Comparison of ENCODE assay signal across 7 cellular contexts in the genomic region with DNA sequence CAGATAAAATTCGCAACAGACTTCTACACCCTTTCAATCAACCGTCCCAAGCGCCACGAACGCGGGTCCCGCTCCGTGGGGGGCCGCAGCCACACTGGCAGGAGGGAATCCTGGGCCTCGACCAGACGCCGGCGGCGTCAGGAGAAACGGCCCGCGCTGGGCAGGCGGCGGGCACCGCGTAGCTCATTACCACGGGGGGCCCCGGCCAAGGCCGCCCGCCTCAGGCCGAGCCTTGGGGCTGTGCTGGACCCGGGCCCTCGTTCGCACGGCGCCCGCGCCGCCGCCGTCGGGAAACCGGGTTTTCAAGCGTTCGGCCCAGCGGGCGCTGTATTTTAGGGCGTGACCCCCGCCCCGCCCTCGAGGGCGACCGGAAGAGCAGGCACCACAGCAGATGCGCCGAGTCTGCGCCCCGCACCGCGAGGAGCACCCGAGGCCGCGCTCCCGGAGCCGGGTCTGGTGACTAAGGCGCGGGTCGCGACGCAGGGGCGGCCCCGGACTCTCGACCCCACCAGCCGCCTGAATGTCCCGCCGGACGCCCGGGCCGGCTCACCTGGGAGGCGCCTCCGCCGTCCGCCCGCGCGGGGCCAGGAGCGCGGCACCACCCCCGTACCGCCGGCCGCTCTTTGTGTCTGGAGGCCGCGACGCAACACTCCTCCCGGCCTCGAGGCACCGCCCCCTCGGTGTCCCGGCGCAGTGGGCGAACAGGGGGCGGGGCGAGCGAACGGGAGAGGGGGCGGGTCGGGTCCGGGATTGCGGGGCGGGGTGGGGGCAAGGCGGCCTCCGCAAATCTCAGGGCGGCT. TPM values are rescaled to one million over a fixed set of nuclear protein-coding genes. Genes with fewer than 3 reads are reported as not detected.
DNase-seq lines count a peak whose midpoint lies in the region; ATAC-seq, FAIRE-seq and TF ChIP-seq lines count a peak whose summit lies in the region.

Gene NINL, minus strand, starts transcription at position 627 of the 800 bp plus-strand sequence. CDS start 58,944 bp downstream, outside the sequence.

- H3K27ac ChIP-seq in GM12878 (ENCODE audit: control insufficient read depth, insufficient read depth) (no peak within 1 kb of the TSS), iPS DF 6.9 (ENCODE audit: low read length) (no peak within 1 kb of the TSS)

- H3K36me3 ChIP-seq in GM12878 (ENCODE audit: control insufficient read depth in 2 of 2, insufficient read depth in 2 of 2, low read length in 1 of 2) (no peaks in the 10 kb centered on the region), iPS DF 6.9 (ENCODE audit: control insufficient read depth, insufficient read depth, low read length) (no peaks in the 10 kb centered on the region)

- CTCF ChIA-PET in GM12878 (lab: Yijun Ruan, JAX) = no interaction called here

- H3K27me3 ChIP-seq in GM12878 (replicated peaks in 1 of 2; ENCODE audit: control insufficient read depth in 2 of 2, insufficient read depth in 2 of 2, low read length in 1 of 2) (no peaks in the 10 kb centered on the region; a peak in 1 of 4 replicates), iPS DF 6.9 (ENCODE audit: control insufficient read depth, insufficient read depth, low read length) (no peaks in the 10 kb centered on the region)

- TF ChIP-seq CTCF in GM12878 (IDR thresholded peaks at IDR 0.05 in 2 of 3, conservative IDR thresholded peaks at IDR 0.05 in 1 of 3; ENCODE audit: control insufficient read depth in 2 of 3, extremely low read depth in 1 of 3, insufficient read depth in 1 of 3, low read depth in 3 of 3, low read length in 3 of 3) = no peak

- peak; percentile 30; the same call in 1 of the 2 replicates for TF ChIP-seq POLR2A in GM12878 (IDR thresholded peaks at IDR 0.05; ENCODE audit: low read depth, low read length)

- 13% methylated on average over 57 of the region's 108 CpGs for WGBS in GM12878 (ENCODE audit: insufficient coverage, insufficient replicate concordance, low lambda C conversion rate, missing lambda C conversion rate)
- no CpG with 5 or more reads among the region's 108 CpGs for WGBS in iPS DF 6.9 (ENCODE audit: insufficient coverage, insufficient read length)

- TF ChIP-seq RAD21 in GM12878 (IDR thresholded peaks at IDR 0.05; ENCODE audit: insufficient read depth, low read depth, low read length) = no peak

- POLR2A ChIA-PET in GM12878 (lab: Charles Lee) = no interaction called here

- H3K79me2 ChIP-seq in GM12878 (ENCODE audit: control insufficient read depth, insufficient read depth, low read length) = no peaks in the 10 kb centered on the region

- ATAC-seq in GM18502 (IDR thresholded peaks at IDR 0.05; ENCODE audit: poor library complexity, unreplicated experiment) = peak; percentile 73
- peak; percentile 70 for ATAC-seq in HG03460 (IDR thresholded peaks at IDR 0.05; ENCODE audit: unreplicated experiment)
- no peak for ATAC-seq in GM12878
- ATAC-seq in sciatic nerve = peak; percentile 89

- intact Hi-C loops in GM12878 (cut with micrococcal nuclease; ENCODE audit: unreplicated experiment) = no loop called here
- intact Hi-C loops in sciatic nerve (cut with DNase I) = no loop called here

- BruUV-seq in GM12878 (replicated peaks; lab: Mats Ljungman, UMichigan) = no TSS peak

- in situ Hi-C loops in GM12878 (cut with MboI) = no loop called here

- no peak within 1 kb of the TSS for H2AFZ ChIP-seq in GM12878 (ENCODE audit: control insufficient read depth, low read depth, low read length)

- H3K9me3 ChIP-seq in GM12878 (replicated peaks; ENCODE audit: control insufficient read depth, insufficient read depth, low read length) (no peaks in the 10 kb centered on the region; the same call in 2 of the 3 replicates), iPS DF 6.9 (ENCODE audit: control insufficient read depth, insufficient read depth, low read length) (no peaks in the 10 kb centered on the region)

- H4K20me1 ChIP-seq in GM12878 (ENCODE audit: control insufficient read depth, insufficient read depth) = no peaks in the 10 kb centered on the region

- RAD21 ChIA-PET in GM12878 (lab: Charles Lee; ENCODE audit: unreplicated experiment) = no interaction called here

- no peaks in the 10 kb centered on the region for H3K4me1 ChIP-seq in GM12878 (ENCODE audit: control insufficient read depth, insufficient read depth, low read length)
- no peaks in the 10 kb centered on the region for H3K4me1 ChIP-seq in iPS DF 6.9 (ENCODE audit: control insufficient read depth, insufficient read depth, low read length)

- DNase-seq in SW480 (ENCODE audit: low spot score) (peak; percentile 64), GM12878 (ENCODE audit: low read depth, low spot score) (no peak), iPS DF 6.9 (ENCODE audit: low read depth, low spot score) (no peak), sciatic nerve (ENCODE audit: low spot score) (peak; percentile 78), NCI-H446 treated with DMSO at 0.1 percent for 48 hours (lab: John Stamatoyannopoulos, UW) (no peak)

- 0 out of 2 replicates have a peak within 1 kb of the TSS, but pooled peaks have one; percentile 25 for H3K4me2 ChIP-seq in GM12878 (ENCODE audit: control insufficient read depth, insufficient read depth)

- SMC1A ChIA-PET in GM12878 (lab: Charles Lee; ENCODE audit: uncharacterized antibody, unreplicated experiment) = no interaction called here

- H3K9ac ChIP-seq in GM12878 (ENCODE audit: control insufficient read depth, insufficient read depth, low read length) = no peak within 1 kb of the TSS

- no peak within 1 kb of the TSS for H3K4me3 ChIP-seq in GM12878
- peak within 1 kb of the TSS; percentile 78 for H3K4me3 ChIP-seq in iPS DF 6.9 (ENCODE audit: low read length)

- FAIRE-seq in GM12878 (lab: Jason Lieb, UNC) = no peak

- no peak for TF ChIP-seq EP300 in GM12878 (IDR thresholded peaks at IDR 0.05; ENCODE audit: borderline replicate concordance in 1 of 2, control insufficient read depth in 1 of 2, low read depth in 2 of 2, low read length in 2 of 2)

TF ChIP-seq in GM12878, 131 proteins besides CTCF, POLR2A, EP300 and RAD21 (continues in another document):
- TF ChIP-seq, protein P1, sequence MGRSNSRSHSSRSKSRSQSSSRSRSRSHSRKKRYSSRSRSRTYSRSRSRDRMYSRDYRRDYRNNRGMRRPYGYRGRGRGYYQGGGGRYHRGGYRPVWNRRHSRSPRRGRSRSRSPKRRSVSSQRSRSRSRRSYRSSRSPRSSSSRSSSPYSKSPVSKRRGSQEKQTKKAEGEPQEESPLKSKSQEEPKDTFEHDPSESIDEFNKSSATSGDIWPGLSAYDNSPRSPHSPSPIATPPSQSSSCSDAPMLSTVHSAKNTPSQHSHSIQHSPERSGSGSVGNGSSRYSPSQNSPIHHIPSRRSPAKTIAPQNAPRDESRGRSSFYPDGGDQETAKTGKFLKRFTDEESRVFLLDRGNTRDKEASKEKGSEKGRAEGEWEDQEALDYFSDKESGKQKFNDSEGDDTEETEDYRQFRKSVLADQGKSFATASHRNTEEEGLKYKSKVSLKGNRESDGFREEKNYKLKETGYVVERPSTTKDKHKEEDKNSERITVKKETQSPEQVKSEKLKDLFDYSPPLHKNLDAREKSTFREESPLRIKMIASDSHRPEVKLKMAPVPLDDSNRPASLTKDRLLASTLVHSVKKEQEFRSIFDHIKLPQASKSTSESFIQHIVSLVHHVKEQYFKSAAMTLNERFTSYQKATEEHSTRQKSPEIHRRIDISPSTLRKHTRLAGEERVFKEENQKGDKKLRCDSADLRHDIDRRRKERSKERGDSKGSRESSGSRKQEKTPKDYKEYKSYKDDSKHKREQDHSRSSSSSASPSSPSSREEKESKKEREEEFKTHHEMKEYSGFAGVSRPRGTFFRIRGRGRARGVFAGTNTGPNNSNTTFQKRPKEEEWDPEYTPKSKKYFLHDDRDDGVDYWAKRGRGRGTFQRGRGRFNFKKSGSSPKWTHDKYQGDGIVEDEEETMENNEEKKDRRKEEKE (IDR thresholded peaks at IDR 0.05) = no peak
- TF ChIP-seq ATF2 (IDR thresholded peaks at IDR 0.05; ENCODE audit: low read length) (no peak), CHD2 (IDR thresholded peaks at IDR 0.05; ENCODE audit: borderline replicate concordance, low read depth, low read length) (no peak), CHD4 (IDR thresholded peaks at IDR 0.05) (no peak), SP1 (IDR thresholded peaks at IDR 0.05; ENCODE audit: low read depth, low read length) (no peak), MEF2B (IDR thresholded peaks at IDR 0.05; ENCODE audit: partially characterized antibody, poor library complexity, severe bottlenecking) (no peak), PAX8 (IDR thresholded peaks at IDR 0.05) (no peak), SMAD5 (IDR thresholded peaks at IDR 0.05; ENCODE audit: low read depth) (no peak)

RNA-seq across cellular contexts. Expression of gene NINL, which starts in this region (rescaled TPM):
- total RNA-seq in GM12878 (2013; cell fraction: nucleolus; rRNA removed) = 0.15 and 0.22 TPM in 2 replicates
- total RNA-seq in GM12878 (2014; rRNA removed) (0.11 TPM in 2 replicates), GM12878 (2014; rRNA removed; fragmentation: Illumina TruSeq; extraction: Trizol) (0.31 TPM in 1 of 2 replicates, not detected in the other), GM12878 (2021) (0.23 and 0.29 TPM in 2 replicates), sciatic nerve (14.8 TPM)
- polyA plus RNA-seq in GM12878 (2011; ENCODE audit: low read depth) = not detected
- polyA plus RNA-seq in GM12878 (2011; rRNA removed) (0.12 and 0.29 TPM in 2 replicates), GM12878 (2014; fragmentation: Illumina TruSeq; extraction: Trizol) (0.07 TPM in 1 of 2 replicates, not detected in the other), GM12878 (2014; fragmentation: Nextera tagmentation; extraction: Ambion mirVana) (under 1 TPM in 1 of 2 experiments, not detected in 1; 0.04 TPM), GM12878 (2014; rRNA removed) (0.01 and 0.77 TPM in 2 replicates), GM12878 (2016; fragmentation: Nextera tagmentation; extraction: Ambion mirVana) (under 1 TPM; 0.09 to 0.25 TPM)
- 0.07 and 0.10 TPM in 2 replicates for polyA plus RNA-seq in GM12878 (2011; cell fraction: cytosol; rRNA removed)
- polyA plus RNA-seq in GM12878 (2011; cell fraction: nucleus; rRNA removed) = 0.19 and 0.60 TPM in 2 replicates
- 0.15 and 0.19 TPM in 2 replicates for polyA plus RNA-seq in GM12878 (2012)
- polyA minus RNA-seq in GM12878 (2011; rRNA and poly(A)+ RNA removed) = 0.10 and 0.15 TPM in 2 replicates
- polyA minus RNA-seq in GM12878 (2011; cell fraction: cytosol; rRNA and poly(A)+ RNA removed) = 0.21 TPM in 1 of 2 replicates, not detected in the other
- 0.12 and 0.38 TPM in 2 replicates for polyA minus RNA-seq in GM12878 (2011; cell fraction: nucleus; rRNA and poly(A)+ RNA removed)

Comparison
In these comparisons a context has a peak if more than half of its experiments do, and no peak if none do; other contexts are left out.
1. RNA of gene NINL (total RNA-seq): 14.8 TPM in sciatic nerve (single experiment); 0.11 to 0.31 TPM in GM12878; every median in the first group is over 10 times any median in the second.
2. DNase-seq: peak in SW480 (single experiment) and sciatic nerve (single experiment); none in GM12878 (single experiment), iPS DF 6.9 (single experiment) and NCI-H446 treated with DMSO at 0.1 percent for 48 hours (single experiment).